ENCODE assay signal across 15 cellular contexts in the genomic region with DNA sequence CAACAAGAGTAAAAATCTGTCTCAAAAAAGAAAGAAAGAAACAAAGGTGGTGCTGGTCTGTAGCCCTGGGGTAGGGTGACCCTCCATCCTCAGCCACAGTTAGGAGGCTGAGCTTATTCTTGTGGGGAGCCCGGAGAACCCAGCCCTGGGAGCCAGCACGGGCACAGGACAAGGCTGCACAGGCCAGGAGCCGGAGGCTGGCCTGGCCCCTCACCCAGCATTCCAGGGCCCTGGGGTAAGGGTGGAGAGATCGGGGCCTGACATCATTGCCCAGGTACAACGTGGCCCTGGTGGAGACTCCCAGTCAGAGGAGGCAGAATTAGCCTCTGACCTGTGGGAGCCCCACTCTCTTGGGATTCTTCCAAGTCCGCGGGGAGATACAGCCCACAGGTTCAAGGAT. TPM values are rescaled to one million over a fixed set of nuclear protein-coding genes. Genes with fewer than 3 reads are reported as not detected.
DNase-seq lines count a peak whose midpoint lies in the region; ATAC-seq, FAIRE-seq and TF ChIP-seq lines count a peak whose summit lies in the region.
"Had no signal": no experiment of that assay in that cellular context is flagged by ENCODE, and none has a peak within 500 bp of the region (broad histone marks: within the 10 kb centered on the region; RNA-seq: fewer than 3 reads in every experiment).

No MANE protein-coding gene starts in this region.

- H3K27ac ChIP-seq in SJSA1, result peak overlapping the region; percentile 90
- H3K27ac ChIP-seq in endothelial cell of umbilical vein (ENCODE audit: insufficient read depth, low read depth, low read length), result no peak overlapping the region
- H3K27ac ChIP-seq: ascending aorta, coronary artery had no signal

- peaks cover 37% of the 10 kb centered on the region for H3K4me1 ChIP-seq in SJSA1 (replicated peaks)
- H3K4me1 ChIP-seq in endothelial cell of umbilical vein (ENCODE audit: control insufficient read depth, extremely low read depth, insufficient read depth, low read length), result no peaks in the 10 kb centered on the region

- H3K36me3 ChIP-seq in SJSA1 (no peaks in the 10 kb centered on the region; the same call in 1 of the 2 replicates), endothelial cell of umbilical vein (ENCODE audit: control insufficient read depth in 2 of 2, extremely low read depth in 1 of 2, insufficient read depth in 2 of 2, low read length in 2 of 2) (no peaks in the 10 kb centered on the region)
- H3K36me3 ChIP-seq: ascending aorta, heart right ventricle had no signal

- H3K27me3 ChIP-seq in SJSA1 (replicated peaks) (no peaks in the 10 kb centered on the region), endothelial cell of umbilical vein (ENCODE audit: control insufficient read depth in 2 of 2, insufficient read depth in 2 of 2, low read length in 2 of 2) (no peaks in the 10 kb centered on the region)
- H3K27me3 ChIP-seq: ascending aorta, heart right ventricle had no signal

- CTCF ChIA-PET in endothelial cell of umbilical vein (lab: Charles Lee), result interaction anchor here (1.0 to 3.7 kb wide), 3 partner anchors 13 to 86 kb away, joined by 3 to 17 read pairs (median 3); no protein-coding TSS in a partner anchor

- ATAC-seq in sciatic nerve (peak; percentile 33), HG03135 (IDR thresholded peaks at IDR 0.05; ENCODE audit: unreplicated experiment) (no peak), GM18519 (IDR thresholded peaks at IDR 0.05; ENCODE audit: low FRiP score, unreplicated experiment) (no peak)

- no peak for DNase-seq in SJSA1 (ENCODE audit: low read depth in 1 of 2, low spot score in 2 of 2)
- no peak for DNase-seq in endothelial cell of umbilical vein (ENCODE audit: low read depth, low spot score)
- no peak for DNase-seq in sciatic nerve (ENCODE audit: low spot score)
- DNase-seq: activated CD4-positive, alpha-beta memory T cell treated with anti-CD3 and anti-CD28 coated beads, Interleukin-2, amount 10 ng/mL, durations not matched to agents 7 days and 5 days; DMS79; NCI-H187; posterior cingulate gyrus had no signal

- POLR2A ChIA-PET in endothelial cell of umbilical vein (lab: Charles Lee), result no interaction called here

- no peak for TF ChIP-seq POLR2A in endothelial cell of umbilical vein (IDR thresholded peaks at IDR 0.05; ENCODE audit: low read depth, low read length)

- H3K4me2 ChIP-seq in endothelial cell of umbilical vein (ENCODE audit: insufficient read depth, low read length), result no peak overlapping the region

- H3K9me1 ChIP-seq in endothelial cell of umbilical vein (replicated peaks; ENCODE audit: control insufficient read depth, extremely low read depth, insufficient read depth, low read length), result no peaks in the 10 kb centered on the region

- H3K4me3 ChIP-seq in SJSA1 (peak overlapping the region; percentile 19), endothelial cell of umbilical vein (replicated peaks in 1 of 3; ENCODE audit: insufficient read depth in 1 of 3, low read depth in 1 of 3, low read length in 3 of 3) (no peak overlapping the region)

- intact Hi-C loops in endothelial cell of umbilical vein (cut with micrococcal nuclease), result no loop called here
- intact Hi-C loops in sciatic nerve (cut with DNase I), result no loop called here

- peak overlapping the region; percentile 15 for H2AFZ ChIP-seq in endothelial cell of umbilical vein (ENCODE audit: low read depth, low read length)

- no TSS peak for BruUV-seq in endothelial cell of umbilical vein (replicated peaks; lab: Mats Ljungman, UMichigan)

- FAIRE-seq in endothelial cell of umbilical vein (lab: Jason Lieb, UNC), result no peak

- H4K20me1 ChIP-seq in endothelial cell of umbilical vein (replicated peaks; ENCODE audit: control insufficient read depth, extremely low read depth, insufficient read depth, low read length), result no peaks in the 10 kb centered on the region

- H3K9ac ChIP-seq in endothelial cell of umbilical vein (replicated peaks; ENCODE audit: extremely low read depth, insufficient read depth, low read length), result no peak overlapping the region

- no peak for TF ChIP-seq CTCF in endothelial cell of umbilical vein (IDR thresholded peaks at IDR 0.05; ENCODE audit: extremely low read depth in 1 of 2, insufficient read depth in 1 of 2, low read depth in 1 of 2, low read length in 2 of 2)

- dilution Hi-C loops in endothelial cell of umbilical vein (cut with MboI; ENCODE audit: extremely low pct_ligation_motif_present, low sequenced_read_pairs), result no loop called here

- no peaks in the 10 kb centered on the region for H3K79me2 ChIP-seq in endothelial cell of umbilical vein (ENCODE audit: control insufficient read depth, insufficient read depth, low read length)

- no peaks in the 10 kb centered on the region for H3K9me3 ChIP-seq in SJSA1 (replicated peaks)
- H3K9me3 ChIP-seq in endothelial cell of umbilical vein (replicated peaks; ENCODE audit: control insufficient read depth, insufficient read depth, low read length), result no peaks in the 10 kb centered on the region
- H3K9me3 ChIP-seq: ascending aorta, heart right ventricle had no signal

TF ChIP-seq in endothelial cell of umbilical vein, 7 proteins besides CTCF, POLR2A, EP300 and RAD21:
- TF ChIP-seq POLR2AphosphoS5 (IDR thresholded peaks at IDR 0.05; ENCODE audit: insufficient read depth, low read depth, low read length) (no peak), FOS (IDR thresholded peaks at IDR 0.05; ENCODE audit: borderline replicate concordance, insufficient read depth, low read length) (no peak), MYC (IDR thresholded peaks at IDR 0.05; ENCODE audit: low read depth, low read length) (no peak), GATA2 (IDR thresholded peaks at IDR 0.05; ENCODE audit: insufficient read depth, insufficient read length, low read depth, low read length) (no peak), JUN (IDR thresholded peaks at IDR 0.05; ENCODE audit: borderline replicate concordance, insufficient read depth, insufficient read length, low read depth) (no peak), EZH2 (IDR thresholded peaks at IDR 0.05; ENCODE audit: borderline replicate concordance, low read depth, low read length, severe bottlenecking) (no peak)
- TF ChIP-seq, protein P1, sequence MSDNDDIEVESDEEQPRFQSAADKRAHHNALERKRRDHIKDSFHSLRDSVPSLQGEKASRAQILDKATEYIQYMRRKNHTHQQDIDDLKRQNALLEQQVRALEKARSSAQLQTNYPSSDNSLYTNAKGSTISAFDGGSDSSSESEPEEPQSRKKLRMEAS (IDR thresholded peaks at IDR 0.05; ENCODE audit: insufficient read depth, insufficient read length), result no peak

RNA-seq across cellular contexts. Expression of a gene that starts 10.3 kb away (rescaled TPM):
- 3,176 and 3,345 TPM in 2 replicates for total RNA-seq in SJSA1 (2014; rRNA removed; shearing (Covaris generic))
- total RNA-seq in endothelial cell of umbilical vein (0.55 and 1.6 TPM in 2 replicates), sciatic nerve (not detected)
- polyA plus RNA-seq in endothelial cell of umbilical vein, result 0.83 and 0.96 TPM in 2 replicates
- polyA plus RNA-seq in endothelial cell of umbilical vein (2011; cell fraction: cytosol; rRNA removed), result 0.47 and 0.49 TPM in 2 replicates
- 1.8 TPM in 1 of 2 replicates, not detected in the other for polyA plus RNA-seq in endothelial cell of umbilical vein (2011; cell fraction: nucleus; rRNA removed)
- 0.25 and 0.26 TPM in 2 replicates for polyA plus RNA-seq in endothelial cell of umbilical vein (2012)
- polyA minus RNA-seq in endothelial cell of umbilical vein, result not detected in 2 replicates
- 612 TPM for polyA minus RNA-seq in endothelial cell of umbilical vein (2011; cell fraction: cytosol; rRNA and poly(A)+ RNA removed)
- 4.7 and 10.5 TPM in 2 replicates for polyA minus RNA-seq in endothelial cell of umbilical vein (2011; cell fraction: nucleus; rRNA and poly(A)+ RNA removed)
- total RNA-seq: activated CD4-positive, alpha-beta memory T cell treated with anti-CD3 and anti-CD28 coated beads, Interleukin-2, amount 10 ng/mL, durations not matched to agents 7 days and 5 days; heart right ventricle had no signal
- polyA plus RNA-seq: CD14-positive monocyte had no signal

RNA-seq across cellular contexts. Expression of a gene that starts 22.1 kb away (rescaled TPM):
- total RNA-seq in SJSA1 (2014; rRNA removed; shearing (Covaris generic)), result 0.37 TPM in 1 of 2 replicates, not detected in the other
- not detected in 2 replicates for total RNA-seq in endothelial cell of umbilical vein
- polyA plus RNA-seq in endothelial cell of umbilical vein, result not detected in 2 replicates
- not detected in 2 replicates for polyA plus RNA-seq in endothelial cell of umbilical vein (2011; cell fraction: cytosol; rRNA removed)
- 0.34 TPM in 1 of 2 replicates, not detected in the other for polyA plus RNA-seq in endothelial cell of umbilical vein (2011; cell fraction: nucleus; rRNA removed)
- 0.16 TPM in 1 of 2 replicates, not detected in the other for polyA plus RNA-seq in endothelial cell of umbilical vein (2012)
- polyA minus RNA-seq in endothelial cell of umbilical vein, result not detected in 2 replicates
- 1.9 TPM for polyA minus RNA-seq in endothelial cell of umbilical vein (2011; cell fraction: cytosol; rRNA and poly(A)+ RNA removed)
- polyA minus RNA-seq in endothelial cell of umbilical vein (2011; cell fraction: nucleus; rRNA and poly(A)+ RNA removed), result not detected in 2 replicates
- total RNA-seq in sciatic nerve, result 0.85 TPM
- total RNA-seq: activated CD4-positive, alpha-beta memory T cell treated with anti-CD3 and anti-CD28 coated beads, Interleukin-2, amount 10 ng/mL, durations not matched to agents 7 days and 5 days; NCI-H460 had no signal
- polyA plus RNA-seq: CD14-positive monocyte had no signal

RNA-seq across cellular contexts. Expression of a gene that starts 47.9 kb away (rescaled TPM):
- 0.92 TPM in 1 of 2 replicates, not detected in the other for total RNA-seq in SJSA1 (2014; rRNA removed; shearing (Covaris generic))
- total RNA-seq in endothelial cell of umbilical vein, result 0.18 and 0.66 TPM in 2 replicates
- polyA plus RNA-seq in endothelial cell of umbilical vein, result 0.11 and 0.12 TPM in 2 replicates
- not detected in 2 replicates for polyA plus RNA-seq in endothelial cell of umbilical vein (2011; cell fraction: cytosol; rRNA removed)
- 2.9 TPM in 1 of 2 replicates, not detected in the other for polyA plus RNA-seq in endothelial cell of umbilical vein (2011; cell fraction: nucleus; rRNA removed)
- not detected in 2 replicates for polyA plus RNA-seq in endothelial cell of umbilical vein (2012)
- polyA minus RNA-seq in endothelial cell of umbilical vein, result 0.42 and 0.61 TPM in 2 replicates
- not detected for polyA minus RNA-seq in endothelial cell of umbilical vein (2011; cell fraction: cytosol; rRNA and poly(A)+ RNA removed)
- 0.34 and 0.48 TPM in 2 replicates for polyA minus RNA-seq in endothelial cell of umbilical vein (2011; cell fraction: nucleus; rRNA and poly(A)+ RNA removed)
- total RNA-seq in sciatic nerve, result 82.1 TPM
- total RNA-seq: activated CD4-positive, alpha-beta memory T cell treated with anti-CD3 and anti-CD28 coated beads, Interleukin-2, amount 10 ng/mL, durations not matched to agents 7 days and 5 days; heart right ventricle; kidney epithelial cell; NCI-H460 had no signal
- polyA plus RNA-seq: CD14-positive monocyte had no signal

RNA-seq across cellular contexts. Expression of a gene that starts 54.0 kb away (rescaled TPM):
- total RNA-seq in SJSA1 (2014; rRNA removed; shearing (Covaris generic)), result 80.1 and 91.0 TPM in 2 replicates
- total RNA-seq in endothelial cell of umbilical vein, result 814 and 839 TPM in 2 replicates
- 145 and 168 TPM in 2 replicates for polyA plus RNA-seq in endothelial cell of umbilical vein
- polyA plus RNA-seq in endothelial cell of umbilical vein (2011; cell fraction: cytosol; rRNA removed), result 388 and 428 TPM in 2 replicates
- polyA plus RNA-seq in endothelial cell of umbilical vein (2011; cell fraction: nucleus; rRNA removed), result 419 and 463 TPM in 2 replicates
- 971 and 1,095 TPM in 2 replicates for polyA plus RNA-seq in endothelial cell of umbilical vein (2012)
- 103 and 130 TPM in 2 replicates for polyA minus RNA-seq in endothelial cell of umbilical vein
- polyA minus RNA-seq in endothelial cell of umbilical vein (2011; cell fraction: cytosol; rRNA and poly(A)+ RNA removed), result 133 TPM
- 207 and 218 TPM in 2 replicates for polyA minus RNA-seq in endothelial cell of umbilical vein (2011; cell fraction: nucleus; rRNA and poly(A)+ RNA removed)
- total RNA-seq in sciatic nerve, result 891 TPM

Comparison
In these comparisons a context has a peak if more than half of its experiments do, and no peak if none do; other contexts are left out.
1. RNA of a gene that starts 10.3 kb away (total RNA-seq): 3,176 to 3,345 TPM in SJSA1; 0.55 to 1.6 TPM in endothelial cell of umbilical vein and not detected in sciatic nerve (single experiment); every median in the first group is over 1,000 times any median in the second.
2. RNA of a gene that starts 47.9 kb away (total RNA-seq): 82.1 TPM in sciatic nerve (single experiment); 0.92 TPM in SJSA1 and 0.18 to 0.66 TPM in endothelial cell of umbilical vein; every median in the first group is over 10 times any median in the second.